ENCODE assay signal across 8 cellular contexts in the genomic region with DNA sequence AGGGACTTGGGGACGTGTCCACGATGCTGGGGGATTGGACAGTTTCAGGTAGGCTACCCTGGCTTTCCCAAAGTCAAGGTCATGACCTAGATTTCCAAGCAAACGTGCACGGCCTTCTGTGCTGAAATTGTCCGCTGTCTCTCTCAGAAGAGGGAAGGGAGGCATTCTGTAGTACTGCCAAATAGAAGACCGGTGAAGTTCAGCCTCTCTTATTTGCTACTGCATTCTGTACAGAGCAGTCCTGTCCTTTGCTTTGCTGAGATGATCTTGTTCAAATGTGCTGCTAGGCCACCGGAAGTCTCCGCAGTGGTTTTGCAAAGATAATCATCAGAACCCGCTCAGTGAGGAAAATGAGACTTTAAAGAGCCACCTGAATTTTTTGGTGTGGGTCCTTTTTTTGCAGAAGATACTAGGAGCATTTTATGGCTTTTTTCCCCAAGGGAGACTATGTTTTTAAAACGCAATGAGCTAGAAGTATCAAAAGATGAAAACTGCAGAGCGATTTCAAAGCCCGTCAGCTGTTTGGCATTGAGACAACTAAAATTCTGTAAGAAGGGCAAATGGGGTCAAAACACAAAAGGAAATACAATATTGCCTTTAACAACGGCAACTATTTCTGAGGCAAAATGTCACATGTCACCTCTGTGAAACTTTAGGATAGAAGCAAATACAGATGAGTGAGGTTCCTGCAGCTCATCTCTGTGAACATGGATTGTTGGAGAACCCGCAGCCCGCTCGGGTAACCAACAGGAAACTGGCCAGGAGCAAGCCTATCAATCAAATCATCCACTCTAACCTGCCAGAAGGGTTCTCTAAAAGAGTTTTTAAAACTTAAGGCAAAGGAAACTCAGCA. TPM values are rescaled to one million over a fixed set of nuclear protein-coding genes. Genes with fewer than 3 reads are reported as not detected.
DNase-seq lines count a peak whose midpoint lies in the region; ATAC-seq and TF ChIP-seq lines count a peak whose summit lies in the region.

No MANE protein-coding gene starts in this region.

- H3K4ac ChIP-seq in mesenchymal stem cell (ENCODE audit: low read depth in 1 of 2, low read length in 2 of 2) = no peak overlapping the region

- no peak for TF ChIP-seq CTCF in tibial nerve (IDR thresholded peaks at IDR 0.05)
- no peak for TF ChIP-seq CTCF in left lung (IDR thresholded peaks at IDR 0.05)

- no peak for TF ChIP-seq POLR2A in tibial nerve (IDR thresholded peaks at IDR 0.05)

- peak overlapping the region; percentile 9 for H2AK5ac ChIP-seq in mesenchymal stem cell (ENCODE audit: low read length, severe bottlenecking)

- H3K79me1 ChIP-seq in mesenchymal stem cell (replicated peaks; ENCODE audit: low read length, poor library complexity, severe bottlenecking) = no peaks in the 10 kb centered on the region

- DNase-seq in activated gamma-delta T cell treated with Interleukin-2 at 50 U/mL for 16 hours (peak; percentile 61), activated gamma-delta T cell (lab: John Stamatoyannopoulos, UW) (no peak), mesenchymal stem cell (peak; percentile 23), tibial nerve (ENCODE audit: low spot score in 2 of 2) (peak in 1 of 2 donors; percentile 16), left lung (no peak), superior temporal gyrus (ENCODE audit: extremely low spot score) (no peak), epidermal melanocyte (ENCODE audit: insufficient read length, low spot score) (no peak)
- peak; percentile 69 for DNase-seq in activated T-helper 2 cell treated with anti-CD3 and anti-CD28 coated beads, Interferon-gamma antibody, Interleukin-2, Interleukin-4, amounts not matched to agents 10 μg/mL and 5 μg/mL and 100 μg/mL, durations not matched to agents 14 hours and 24 hours and 36 hours (ENCODE audit: low spot score)

- H2BK15ac ChIP-seq in mesenchymal stem cell (ENCODE audit: low read depth, poor library complexity, severe bottlenecking) = no peak overlapping the region

- H3K36me3 ChIP-seq in mesenchymal stem cell (ENCODE audit: control insufficient read depth in 1 of 2, insufficient read depth in 2 of 2, low read depth in 1 of 2, low read length in 2 of 2) (no peaks in the 10 kb centered on the region), tibial nerve (no peaks in the 10 kb centered on the region), left lung (no peaks in the 10 kb centered on the region)

- H3K27ac Mint-ChIP-seq in activated T-helper 2 cell treated with anti-CD3 and anti-CD28 coated beads, Interferon-gamma antibody, Interleukin-2, Interleukin-4, amounts not matched to agents 10 μg/mL and 5 μg/mL and 100 μg/mL, durations not matched to agents 14 hours and 24 hours and 36 hours = peak overlapping the region; percentile 91

- H3K9ac ChIP-seq in mesenchymal stem cell (ENCODE audit: low read length) = no peak overlapping the region

- no peak for ATAC-seq in left lung

- peak overlapping the region in 1 of 2 experiments; percentile 73 for H2BK12ac ChIP-seq in mesenchymal stem cell (ENCODE audit: low read length in 2 of 2)

- no peak overlapping the region for H3K23ac ChIP-seq in mesenchymal stem cell (ENCODE audit: low read length in 2 of 2)

- H3K9me3 ChIP-seq in mesenchymal stem cell (ENCODE audit: control insufficient read depth, low read length) (no peaks in the 10 kb centered on the region), tibial nerve (no peaks in the 10 kb centered on the region), left lung (no peaks in the 10 kb centered on the region)

- no peak overlapping the region for H3K4me2 ChIP-seq in mesenchymal stem cell (ENCODE audit: low read length, poor library complexity, severe bottlenecking)

- H3K27me3 Mint-ChIP-seq in activated T-helper 2 cell treated with anti-CD3 and anti-CD28 coated beads, Interferon-gamma antibody, Interleukin-2, Interleukin-4, amounts not matched to agents 10 μg/mL and 5 μg/mL and 100 μg/mL, durations not matched to agents 14 hours and 24 hours and 36 hours (ENCODE audit: low read depth) = no peaks in the 10 kb centered on the region

- peaks cover 5% of the 10 kb centered on the region for H3K4me1 ChIP-seq in mesenchymal stem cell (ENCODE audit: control insufficient read depth, insufficient read depth, low read depth, low read length)
- H3K4me1 ChIP-seq in tibial nerve = peaks cover 0 to 42% (median 17%) of the 10 kb centered on the region in 4 donors
- H3K4me1 ChIP-seq in left lung = peaks cover 10 to 27% of the 10 kb centered on the region in 2 donors

- peak overlapping the region; percentile 78 for H3K4me3 Mint-ChIP-seq in activated T-helper 2 cell treated with anti-CD3 and anti-CD28 coated beads, Interferon-gamma antibody, Interleukin-2, Interleukin-4, amounts not matched to agents 10 μg/mL and 5 μg/mL and 100 μg/mL, durations not matched to agents 14 hours and 24 hours and 36 hours (ENCODE audit: low read depth)

- no peak overlapping the region for H2BK5ac ChIP-seq in mesenchymal stem cell (ENCODE audit: low read depth, low read length, poor library complexity, severe bottlenecking)

- peak overlapping the region; percentile 64 for H2AFZ ChIP-seq in mesenchymal stem cell (ENCODE audit: low read depth, low read length)

- intact Hi-C loops in activated T-helper 2 cell treated with anti-CD3 and anti-CD28 coated beads, Interferon-gamma antibody, Interleukin-2, Interleukin-4, amounts not matched to agents 10 μg/mL and 5 μg/mL and 100 μg/mL, durations not matched to agents 14 hours and 24 hours and 36 hours (cut with micrococcal nuclease) = loop anchor here (1.0 to 5.0 kb wide), 5 partner anchors 19 to 211 kb away; a partner anchor contains a TSS
- intact Hi-C loops in left lung (cut with DNase I) = no loop called here

- WGBS in mesenchymal stem cell = 54% methylated on average over 16 of the region's 16 CpGs
- 45 to 58% methylated on average over 16 of the region's 16 CpGs for WGBS in tibial nerve, 2 donors

- H3K4me3 ChIP-seq in mesenchymal stem cell (ENCODE audit: insufficient read depth in 1 of 2, low read depth in 1 of 2, low read length in 2 of 2) (no peak overlapping the region), tibial nerve (peak overlapping the region in 1 of 4 donors; percentile 16), left lung (no peak overlapping the region)

- H3K14ac ChIP-seq in mesenchymal stem cell (ENCODE audit: low read length in 2 of 2) = no peak overlapping the region

- H3K27me3 ChIP-seq in mesenchymal stem cell (ENCODE audit: control insufficient read depth in 1 of 2, insufficient read depth in 1 of 2, low read length in 2 of 2) (no peaks in the 10 kb centered on the region), tibial nerve (no peaks in the 10 kb centered on the region), left lung (peaks cover 0 to 18% of the 10 kb centered on the region in 2 donors)

- H4K91ac ChIP-seq in mesenchymal stem cell (ENCODE audit: low read length) = no peak overlapping the region

- H2BK120ac ChIP-seq in mesenchymal stem cell (ENCODE audit: low read depth, low read length) = no peak overlapping the region

- TF ChIP-seq EP300 in tibial nerve (IDR thresholded peaks at IDR 0.05) = no peak

- H3K18ac ChIP-seq in mesenchymal stem cell (ENCODE audit: low read depth in 1 of 2, low read length in 2 of 2) = peak overlapping the region in 1 of 2 experiments; percentile 66

- no peaks in the 10 kb centered on the region for H3K9me3 Mint-ChIP-seq in activated T-helper 2 cell treated with anti-CD3 and anti-CD28 coated beads, Interferon-gamma antibody, Interleukin-2, Interleukin-4, amounts not matched to agents 10 μg/mL and 5 μg/mL and 100 μg/mL, durations not matched to agents 14 hours and 24 hours and 36 hours

- peaks cover 51% of the 10 kb centered on the region for H3K4me1 Mint-ChIP-seq in activated T-helper 2 cell treated with anti-CD3 and anti-CD28 coated beads, Interferon-gamma antibody, Interleukin-2, Interleukin-4, amounts not matched to agents 10 μg/mL and 5 μg/mL and 100 μg/mL, durations not matched to agents 14 hours and 24 hours and 36 hours (ENCODE audit: low read depth)

- H3K27ac ChIP-seq in mesenchymal stem cell (ENCODE audit: low read length, poor library complexity, severe bottlenecking) (no peak overlapping the region), tibial nerve (peak overlapping the region in 3 of 4 donors; percentile 38 to 68 (median 51)), left lung (peak overlapping the region in 1 of 2 donors; percentile 53)

- H4K8ac ChIP-seq in mesenchymal stem cell (ENCODE audit: low read length) = peak overlapping the region; percentile 39

- peaks cover 13% of the 10 kb centered on the region for H3K36me3 Mint-ChIP-seq in activated T-helper 2 cell treated with anti-CD3 and anti-CD28 coated beads, Interferon-gamma antibody, Interleukin-2, Interleukin-4, amounts not matched to agents 10 μg/mL and 5 μg/mL and 100 μg/mL, durations not matched to agents 14 hours and 24 hours and 36 hours (ENCODE audit: low read depth)

RNA-seq across cellular contexts. Expression of a gene that starts 1.3 kb away (rescaled TPM):
- 34.5 and 37.6 TPM in 2 replicates for total RNA-seq in activated T-helper 2 cell treated with anti-CD3 and anti-CD28 coated beads, Interferon-gamma antibody, Interleukin-2, Interleukin-4, amounts not matched to agents 10 μg/mL and 5 μg/mL and 100 μg/mL, durations not matched to agents 14 hours and 24 hours and 36 hours
- polyA plus RNA-seq in mesenchymal stem cell (2013, experiment 1 of 2) = 14.5 TPM
- polyA plus RNA-seq in mesenchymal stem cell (2013, experiment 2 of 2) = 14.9 TPM
- total RNA-seq in tibial nerve = 10 to 100 TPM; 18.2 to 29.7 (median 24.0) TPM
- 10 to 100 TPM in 1 of 2 donors, 1 to 10 TPM in 1; 9.2 to 11.3 TPM for total RNA-seq in left lung

Comparison
In these comparisons a context has a peak if more than half of its experiments do, and no peak if none do; other contexts are left out.
1. DNase-seq: peak in activated gamma-delta T cell treated with Interleukin-2 at 50 U/mL for 16 hours (single experiment), activated T-helper 2 cell treated with anti-CD3 and anti-CD28 coated beads, Interferon-gamma antibody, Interleukin-2, Interleukin-4, amounts not matched to agents 10 μg/mL and 5 μg/mL and 100 μg/mL, durations not matched to agents 14 hours and 24 hours and 36 hours (single experiment) and mesenchymal stem cell (single experiment); none in activated gamma-delta T cell (single experiment), left lung (0 of 2), superior temporal gyrus (single experiment) and epidermal melanocyte (single experiment).